In the genomic region with DNA sequence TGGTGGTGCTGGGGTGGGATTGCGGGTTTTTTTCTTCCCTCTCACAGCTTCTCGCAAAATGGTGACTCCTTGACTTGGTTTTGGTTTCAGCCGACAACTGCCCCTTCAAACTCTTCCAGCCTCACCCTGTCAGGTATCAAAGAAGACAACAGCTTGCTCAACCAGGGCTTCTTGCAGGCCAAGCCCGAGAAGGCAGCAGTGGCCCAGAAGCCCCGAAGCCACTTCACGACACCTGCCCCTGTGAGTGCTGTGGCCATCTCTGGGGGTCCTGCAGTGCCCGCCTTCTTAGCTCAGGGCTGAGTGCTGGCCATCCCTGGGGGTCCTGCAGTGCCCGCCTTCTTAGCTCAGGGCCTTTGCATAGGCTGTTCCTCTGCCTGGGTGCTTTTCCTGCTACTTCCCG, we compare ENCODE assay signal across 1 cellular context.
A peak's percentile ranks its signal among the peaks of the same experiment; 100 is the strongest.
TF ChIP-seq lines count a peak whose summit lies in the region.

No MANE protein-coding gene starts in this region.

TF ChIP-seq in HEK293, 187 proteins besides CTCF, POLR2A, EP300 and RAD21 (continued from another document):
- no peak for TF ChIP-seq HOXD13 (CRISPR knock-in tag; IDR thresholded peaks at IDR 0.05; ENCODE audit: borderline replicate concordance)
- TF ChIP-seq, protein P1, sequence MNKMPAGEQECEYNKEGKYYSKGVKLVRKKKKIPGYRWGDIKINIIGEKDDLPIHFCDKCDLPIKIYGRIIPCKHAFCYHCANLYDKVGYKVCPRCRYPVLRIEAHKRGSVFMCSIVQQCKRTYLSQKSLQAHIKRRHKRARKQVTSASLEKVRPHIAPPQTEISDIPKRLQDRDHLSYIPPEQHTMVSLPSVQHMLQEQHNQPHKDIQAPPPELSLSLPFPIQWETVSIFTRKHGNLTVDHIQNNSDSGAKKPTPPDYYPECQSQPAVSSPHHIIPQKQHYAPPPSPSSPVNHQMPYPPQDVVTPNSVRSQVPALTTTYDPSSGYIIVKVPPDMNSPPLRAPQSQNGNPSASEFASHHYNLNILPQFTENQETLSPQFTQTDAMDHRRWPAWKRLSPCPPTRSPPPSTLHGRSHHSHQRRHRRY (tag by site-specific recombination; IDR thresholded peaks at IDR 0.05) = no peak
- TF ChIP-seq, protein P2, sequence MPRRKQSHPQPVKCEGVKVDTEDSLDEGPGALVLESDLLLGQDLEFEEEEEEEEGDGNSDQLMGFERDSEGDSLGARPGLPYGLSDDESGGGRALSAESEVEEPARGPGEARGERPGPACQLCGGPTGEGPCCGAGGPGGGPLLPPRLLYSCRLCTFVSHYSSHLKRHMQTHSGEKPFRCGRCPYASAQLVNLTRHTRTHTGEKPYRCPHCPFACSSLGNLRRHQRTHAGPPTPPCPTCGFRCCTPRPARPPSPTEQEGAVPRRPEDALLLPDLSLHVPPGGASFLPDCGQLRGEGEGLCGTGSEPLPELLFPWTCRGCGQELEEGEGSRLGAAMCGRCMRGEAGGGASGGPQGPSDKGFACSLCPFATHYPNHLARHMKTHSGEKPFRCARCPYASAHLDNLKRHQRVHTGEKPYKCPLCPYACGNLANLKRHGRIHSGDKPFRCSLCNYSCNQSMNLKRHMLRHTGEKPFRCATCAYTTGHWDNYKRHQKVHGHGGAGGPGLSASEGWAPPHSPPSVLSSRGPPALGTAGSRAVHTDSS (tag by site-specific recombination; IDR thresholded peaks at IDR 0.05) = no peak
- TF ChIP-seq ZBTB48 (tag by site-specific recombination; IDR thresholded peaks at IDR 0.05) = no peak
- TF ChIP-seq ZNF510 (tag by site-specific recombination; IDR thresholded peaks at IDR 0.05; ENCODE audit: insufficient replicate concordance) = no peak
- TF ChIP-seq ZNF221 (tag by site-specific recombination; IDR thresholded peaks at IDR 0.05; ENCODE audit: borderline replicate concordance) = no peak
- TF ChIP-seq ZNF473 (tag by site-specific recombination; IDR thresholded peaks at IDR 0.05) = no peak
- TF ChIP-seq ZFP3 (tag by site-specific recombination; IDR thresholded peaks at IDR 0.05; ENCODE audit: low read depth) = no peak
- peak; percentile 25; the same call in 1 of the 2 replicates for TF ChIP-seq ZNF623 (tag by site-specific recombination; IDR thresholded peaks at IDR 0.05)
- TF ChIP-seq ZNF24 (tag by site-specific recombination; IDR thresholded peaks at IDR 0.05) = no peak
- TF ChIP-seq ZNF155 (tag by site-specific recombination; IDR thresholded peaks at IDR 0.05) = no peak
- TF ChIP-seq GLIS2 (tag by site-specific recombination; IDR thresholded peaks at IDR 0.05) = 0 out of 2 replicates have a peak, but pooled peaks have one; percentile 13
